Comparison of ENCODE assay signal across 9 cellular contexts in the genomic region with DNA sequence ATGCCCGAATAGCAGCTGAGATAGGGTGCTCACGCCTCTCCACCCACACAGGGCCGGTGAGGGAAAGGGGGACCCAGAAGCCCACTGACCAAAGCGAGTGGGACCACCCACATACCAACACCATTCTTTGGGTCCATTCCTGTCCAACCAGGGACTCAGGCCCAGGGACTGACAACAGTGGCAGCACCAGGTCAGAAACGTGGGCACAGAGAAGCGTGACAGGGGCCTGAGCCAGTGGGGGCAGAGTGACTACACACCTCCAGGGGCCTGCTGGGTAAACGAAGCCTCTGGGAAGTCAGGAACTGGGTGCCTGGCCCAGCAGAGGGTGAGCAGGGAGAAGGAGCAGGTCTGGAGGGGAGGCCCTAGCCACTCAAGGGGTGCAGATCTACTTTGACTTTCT. TPM values are rescaled to one million over a fixed set of nuclear protein-coding genes. Genes with fewer than 3 reads are reported as not detected.
DNase-seq lines count a peak whose midpoint lies in the region; ATAC-seq and TF ChIP-seq lines count a peak whose summit lies in the region.
"Had no signal": no experiment of that assay in that cellular context is flagged by ENCODE, and none has a peak within 500 bp of the region (broad histone marks: within the 10 kb centered on the region; RNA-seq: fewer than 3 reads in every experiment).

No MANE protein-coding gene starts in this region.

- CTCF ChIA-PET in Panc1 (lab: Charles Lee), result interaction anchor here (0.5 to 2.6 kb wide), 14 partner anchors 11 to 186 kb away, joined by 3 to 43 read pairs (median 5); a partner anchor contains a TSS

- H3K9me3 ChIP-seq in Panc1 (ENCODE audit: control insufficient read depth, insufficient read depth, low read depth, low read length), result no peaks in the 10 kb centered on the region
- H3K9me3 ChIP-seq in thyroid gland, result no peaks in the 10 kb centered on the region
- H3K9me3 ChIP-seq: left lung had no signal

- no peak for DNase-seq in Panc1 (ENCODE audit: low read depth, low spot score)
- peak in 1 of 10 donors; percentile 16 for DNase-seq in dorsolateral prefrontal cortex
- peak; percentile 75 for DNase-seq in mesenteric fat pad (ENCODE audit: low spot score)
- DNase-seq in thyroid gland, result no peak
- no peak for DNase-seq in activated naive CD4-positive, alpha-beta T cell treated with anti-CD3 and anti-CD28 coated beads, Interleukin-2, amount 50 U/mL, for 16 hours
- DNase-seq in NCI-H748 (lab: John Stamatoyannopoulos, UW; ENCODE audit: unreplicated experiment), result no peak
- DNase-seq: occipital lobe had no signal

- in situ Hi-C loops in Panc1 (cut with HindIII; ENCODE audit: low pct_unique_long_range_greater_than_20kb, low sequenced_read_pairs), result no loop called here

- no peaks in the 10 kb centered on the region; the same call in 1 of the 2 replicates for H3K36me3 ChIP-seq in Panc1 (ENCODE audit: control insufficient read depth, insufficient read depth, low read length)
- peaks cover 11 to 16% of the 10 kb centered on the region in 2 donors for H3K36me3 ChIP-seq in thyroid gland

- H3K27ac ChIP-seq in Panc1 (ENCODE audit: low read length), result no peak overlapping the region
- peak overlapping the region in 56 of 59 donors; percentile 4 to 97 (median 73) for H3K27ac ChIP-seq in dorsolateral prefrontal cortex
- H3K27ac ChIP-seq in thyroid gland, result peak overlapping the region in 2 of 3 donors; percentile 71 to 75

- no peak overlapping the region for H3K4me3 ChIP-seq in Panc1 (ENCODE audit: low read depth in 2 of 2, low read length in 2 of 2)
- H3K4me3 ChIP-seq in dorsolateral prefrontal cortex, result no peak overlapping the region
- H3K4me3 ChIP-seq in thyroid gland (replicated peaks in 1 of 3), result no peak overlapping the region
- H3K4me3 ChIP-seq: left lung had no signal

- TSS peak; percentile 64 for BruUV-seq in Panc1 (replicated peaks; lab: Mats Ljungman, UMichigan)

- TF ChIP-seq POLR2A in thyroid gland (IDR thresholded peaks at IDR 0.05), result no peak

- H3K4me1 ChIP-seq in Panc1 (ENCODE audit: control insufficient read depth, insufficient read depth, low read length) (peaks cover 13% of the 10 kb centered on the region), thyroid gland (peaks cover 26 to 76% of the 10 kb centered on the region in 2 donors)

- WGBS in thyroid gland, 2 donors, result 76 to 79% methylated on average over 3 to 7 of the region's 7 CpGs

- POLR2A ChIA-PET in Panc1 (lab: Charles Lee), result interaction anchor here (0.6 kb wide), 1 partner anchor 18 kb away, joined by 4 read pairs; no protein-coding TSS in a partner anchor

- H3K27me3 ChIP-seq in Panc1 (ENCODE audit: control insufficient read depth, insufficient read depth, low read length) (no peaks in the 10 kb centered on the region), dorsolateral prefrontal cortex (no peaks in the 10 kb centered on the region), thyroid gland (no peaks in the 10 kb centered on the region)
- H3K27me3 ChIP-seq: left lung had no signal

- intact Hi-C loops in Panc1 (cut with micrococcal nuclease; ENCODE audit: unreplicated experiment), result loop anchor here (1.0 to 10.0 kb wide), 2 partner anchors 34 to 89 kb away; no protein-coding TSS in a partner anchor
- intact Hi-C loops in dorsolateral prefrontal cortex (cut with DNase I), result loop anchor here (2.0 to 5.0 kb wide), 2 partner anchors 127 to 129 kb away; no protein-coding TSS in a partner anchor
- intact Hi-C loops in thyroid gland (cut with DNase I), result loop anchor here (2.0 to 10.0 kb wide), 2 partner anchors 31 to 129 kb away; a partner anchor contains a TSS

- no peak for TF ChIP-seq CTCF in Panc1 (IDR thresholded peaks at IDR 0.05)
- TF ChIP-seq CTCF in dorsolateral prefrontal cortex (IDR thresholded peaks at IDR 0.05 in 54 of 56, conservative IDR thresholded peaks at IDR 0.05 in 2 of 56; ENCODE audit: low read depth in 1 of 56, partially characterized antibody in 56 of 56), result no peak
- no peak for TF ChIP-seq CTCF in thyroid gland (IDR thresholded peaks at IDR 0.05)

- ATAC-seq in Panc1 (peak; percentile 14; the same call in 1 of the 2 replicates), GM19395 (IDR thresholded peaks at IDR 0.05; ENCODE audit: unreplicated experiment) (no peak)

RNA-seq across cellular contexts. Expression of a gene that starts 13.7 kb away (rescaled TPM):
- total RNA-seq in Panc1 (2021; ENCODE audit: unreplicated experiment) (25.0 TPM), dorsolateral prefrontal cortex (100 to 1,000 TPM in 119 of 120 experiments, 10 to 100 TPM in 1; 74.6 to 263 (median 181) TPM), mesenteric fat pad (46.2 TPM), thyroid gland (10 to 100 TPM; 37.8 to 82.7 (median 58.9) TPM)
- 28.5 TPM for polyA plus RNA-seq in Panc1 (2012; ENCODE audit: insufficient read length)

RNA-seq across cellular contexts. Expression of a gene that starts 15.6 kb away (rescaled TPM):
- 48.1 TPM for total RNA-seq in Panc1 (2021; ENCODE audit: unreplicated experiment)
- 49.1 TPM for polyA plus RNA-seq in Panc1 (2012; ENCODE audit: insufficient read length)
- total RNA-seq in dorsolateral prefrontal cortex, result 100 to 1,000 TPM in 57 of 120 experiments, 10 to 100 TPM in 63; 51.8 to 194 (median 96.4) TPM
- 210 TPM for total RNA-seq in mesenteric fat pad
- 100 to 1,000 TPM in 3 of 4 donors, 10 to 100 TPM in 1; 86.7 to 179 (median 114) TPM for total RNA-seq in thyroid gland

RNA-seq across cellular contexts. Expression of a gene that starts 32.0 kb away (rescaled TPM):
- 4.7 TPM for total RNA-seq in Panc1 (2021; ENCODE audit: unreplicated experiment)
- 3.7 TPM for polyA plus RNA-seq in Panc1 (2012; ENCODE audit: insufficient read length)
- total RNA-seq in dorsolateral prefrontal cortex, result 10 to 100 TPM in 119 of 120 experiments, 1 to 10 TPM in 1; 9.9 to 54.8 (median 21.6) TPM
- 195 TPM for total RNA-seq in mesenteric fat pad
- 100 to 1,000 TPM in 3 of 4 donors, 10 to 100 TPM in 1; 76.6 to 363 (median 186) TPM for total RNA-seq in thyroid gland

RNA-seq across cellular contexts. Expression of a gene that starts 37.8 kb away (rescaled TPM):
- total RNA-seq in Panc1 (2021; ENCODE audit: unreplicated experiment) (not detected), dorsolateral prefrontal cortex (under 1 TPM in 4 of 120 experiments, not detected in 116; 0.20 to 0.47 (median 0.30) TPM), mesenteric fat pad (not detected), thyroid gland (under 1 TPM in 1 of 4 donors, not detected in 3; 0.40 TPM)
- polyA plus RNA-seq in Panc1 (2012; ENCODE audit: insufficient read length), result not detected
- total RNA-seq: left lung, occipital lobe had no signal

RNA-seq across cellular contexts. Expression of a gene that starts 59.2 kb away (rescaled TPM):
- total RNA-seq in Panc1 (2021; ENCODE audit: unreplicated experiment), result 351 TPM
- polyA plus RNA-seq in Panc1 (2012; ENCODE audit: insufficient read length), result 242 TPM
- total RNA-seq in dorsolateral prefrontal cortex, result 100 to 1,000 TPM; 207 to 375 (median 283) TPM
- 393 TPM for total RNA-seq in mesenteric fat pad
- 100 to 1,000 TPM; 428 to 704 (median 567) TPM for total RNA-seq in thyroid gland
